In the genomic region with DNA sequence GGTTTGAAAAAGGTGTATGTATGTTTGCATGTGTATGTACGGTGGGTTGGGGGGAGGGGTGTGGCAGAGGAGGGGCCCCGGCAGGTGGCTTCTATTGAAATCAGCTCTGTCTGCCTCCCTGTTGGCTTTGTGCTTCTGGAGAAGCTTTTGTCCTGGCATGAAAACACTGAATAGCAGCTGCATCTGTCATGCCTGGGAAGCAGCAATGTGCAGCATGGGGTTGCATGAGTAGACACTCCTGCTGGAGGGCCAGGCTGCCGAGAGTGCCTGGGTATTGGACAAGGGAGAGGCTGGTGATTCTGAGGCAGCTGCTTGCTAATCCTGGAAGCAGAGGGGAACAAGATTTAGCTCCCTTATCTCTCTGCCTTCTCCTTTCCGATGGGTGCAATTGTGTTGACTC, we compare ENCODE assay signal across 8 cellular contexts. TPM values are rescaled to one million over a fixed set of nuclear protein-coding genes. Genes with fewer than 3 reads are reported as not detected.
DNase-seq lines count a peak whose midpoint lies in the region; ATAC-seq and TF ChIP-seq lines count a peak whose summit lies in the region.

No MANE protein-coding gene starts in this region.

- H3K4me1 ChIP-seq in neural progenitor cell: peaks cover 77% of the 10 kb centered on the region

- peak overlapping the region; percentile 80 for H3K27ac Mint-ChIP-seq in neural progenitor cell

- H3K9ac ChIP-seq in neural progenitor cell: no peak overlapping the region

- peak overlapping the region; percentile 25 for H3K4me3 ChIP-seq in neural progenitor cell

- peaks cover 72% of the 10 kb centered on the region for H3K79me2 ChIP-seq in neural progenitor cell (ENCODE audit: low read depth)

- peak overlapping the region; percentile 66 for H3K27ac ChIP-seq in neural progenitor cell

- no peak overlapping the region for H2AFZ ChIP-seq in neural progenitor cell (replicated peaks)

- H3K9me3 Mint-ChIP-seq in neural progenitor cell: no peaks in the 10 kb centered on the region

- H3K36me3 ChIP-seq in neural progenitor cell: no peaks in the 10 kb centered on the region

- H3F3A ChIP-seq in neural progenitor cell (ENCODE audit: low read depth): peaks cover 42% of the 10 kb centered on the region

- peak overlapping the region; percentile 69 for H3K4me2 ChIP-seq in neural progenitor cell

- H3K27me3 Mint-ChIP-seq in neural progenitor cell (ENCODE audit: insufficient read depth, low read depth): peaks cover 2% of the 10 kb centered on the region

- H4K20me1 ChIP-seq in neural progenitor cell (ENCODE audit: low read depth): peaks cover 100% of the 10 kb centered on the region

- DNase-seq in DMS153 treated with DMSO at 0.1 percent for 48 hours (lab: John Stamatoyannopoulos, UW; ENCODE audit: unreplicated experiment) (peak; percentile 98), NCI-H2107 treated with DMSO at 0.1 percent for 48 hours (lab: John Stamatoyannopoulos, UW; ENCODE audit: unreplicated experiment) (peak; percentile 100), cerebellum (ENCODE audit: low spot score) (peak; percentile 59), neural progenitor cell (ENCODE audit: low spot score) (peak; percentile 81)
- DNase-seq in stimulated activated CD4-positive, alpha-beta T cell treated with anti-CD3 and anti-CD28 coated beads, Interleukin-4, amount 100 ng/mL, for 4 hours: no peak
- no peak for DNase-seq in stimulated activated CD4-positive, alpha-beta T cell treated with anti-CD3 and anti-CD28 coated beads, Interleukin-15, amount 100 ng/mL, for 24 hours

- H3K9me3 ChIP-seq in neural progenitor cell (ENCODE audit: low read depth): no peaks in the 10 kb centered on the region

- TF ChIP-seq CTCF in neural progenitor cell (IDR thresholded peaks at IDR 0.05): no peak

- H3K4me3 Mint-ChIP-seq in neural progenitor cell: peak overlapping the region; percentile 69

- H3K4me1 Mint-ChIP-seq in neural progenitor cell: peaks cover 79% of the 10 kb centered on the region

- H3K27me3 ChIP-seq in neural progenitor cell: no peaks in the 10 kb centered on the region

- ATAC-seq in HG03439 (IDR thresholded peaks at IDR 0.05; ENCODE audit: unreplicated experiment) (no peak), HG03039 (IDR thresholded peaks at IDR 0.05; ENCODE audit: unreplicated experiment) (no peak)

- H3K36me3 Mint-ChIP-seq in neural progenitor cell: no peaks in the 10 kb centered on the region

RNA-seq across cellular contexts. Expression of a gene that starts 20.5 kb away (rescaled TPM):
- total RNA-seq in cerebellum (14.6 TPM), neural progenitor cell (ENCODE audit: low replicate concordance) (24.7 and 38.7 TPM in 2 replicates)

Comparison
In these comparisons a context has a peak if more than half of its experiments do, and no peak if none do; other contexts are left out.
1. DNase-seq: peak in DMS153 treated with DMSO at 0.1 percent for 48 hours (single experiment), NCI-H2107 treated with DMSO at 0.1 percent for 48 hours (single experiment), cerebellum (single experiment) and neural progenitor cell (single experiment); none in stimulated activated CD4-positive, alpha-beta T cell treated with anti-CD3 and anti-CD28 coated beads, Interleukin-4, amount 100 ng/mL, for 4 hours (0 of 2) and stimulated activated CD4-positive, alpha-beta T cell treated with anti-CD3 and anti-CD28 coated beads, Interleukin-15, amount 100 ng/mL, for 24 hours (single experiment).